ENCODE assay signal across 26 cellular contexts in the genomic region with DNA sequence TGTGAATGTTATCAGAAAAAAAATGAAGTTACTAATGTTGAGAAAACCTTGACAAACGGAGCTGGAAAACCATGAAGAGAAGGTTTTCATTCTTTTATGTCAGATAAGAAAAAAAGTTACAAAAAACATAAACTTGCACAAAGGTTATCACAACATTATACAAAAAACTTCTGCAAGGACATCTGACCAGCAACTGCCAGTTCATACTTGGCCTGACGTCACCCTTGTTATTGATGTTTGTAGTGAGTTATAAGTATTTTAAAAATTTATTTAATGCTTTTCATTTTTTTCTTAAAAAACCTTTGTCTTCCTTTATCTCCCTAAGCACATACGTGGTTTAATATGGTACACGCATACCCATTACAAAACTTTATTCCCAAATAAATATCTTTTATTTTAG. TPM values are rescaled to one million over a fixed set of nuclear protein-coding genes. Genes with fewer than 3 reads are reported as not detected.
DNase-seq lines count a peak whose midpoint lies in the region; ATAC-seq, FAIRE-seq and TF ChIP-seq lines count a peak whose summit lies in the region.
"Had no signal": no experiment of that assay in that cellular context is flagged by ENCODE, and none has a peak within 500 bp of the region (broad histone marks: within the 10 kb centered on the region; RNA-seq: fewer than 3 reads in every experiment).

No MANE protein-coding gene starts in this region.

- no peaks in the 10 kb centered on the region for H3K9me3 ChIP-seq in adrenal gland (replicated peaks in 1 of 3)
- H3K9me3 ChIP-seq in pancreas = no peaks in the 10 kb centered on the region
- H3K9me3 ChIP-seq: A549, BE2C, HAP-1 had no signal

- DNase-seq in SK-MEL-5 (ENCODE audit: low read depth, low spot score) (peak; percentile 29), adrenal gland (peak in 6 of 7 donors; percentile 49 to 77 (median 54)), pancreas (no peak), NCI-H510A treated with DMSO at 0.1 percent for 48 hours (lab: John Stamatoyannopoulos, UW) (no peak), GM19239 (ENCODE audit: insufficient read length, low spot score) (no peak)
- DNase-seq: 8988T; ACHN; AML-193; BE2C; CD4-positive, alpha-beta T cell; CD8-positive, alpha-beta memory T cell; DMS 273 treated with DMSO at 0.1 percent for 48 hours; DMS79; EL; GDM1; GOT3; HFFc6 had no signal

- ATAC-seq in pancreas = peak; percentile 74 to 78 (median 75)
- ATAC-seq in GM19395 (IDR thresholded peaks at IDR 0.05; ENCODE audit: unreplicated experiment) = no peak
- ATAC-seq: A549, GM12878 had no signal

- in situ Hi-C loops in SK-MEL-5 (cut with HindIII; ENCODE audit: low pct_unique_long_range_greater_than_20kb, low sequenced_read_pairs) = no loop called here

- intact Hi-C loops in adrenal gland (cut with DNase I) (loop anchor here in 1 of 2 donors (10.0 kb wide), 1 partner anchor 92 kb away; no protein-coding TSS in a partner anchor), pancreas (cut with DNase I) (no loop called here)

- H3K36me3 ChIP-seq in adrenal gland (replicated peaks in 1 of 2) = no peaks in the 10 kb centered on the region
- no peaks in the 10 kb centered on the region for H3K36me3 ChIP-seq in pancreas
- H3K36me3 ChIP-seq: BE2C; BLaER1 treated with 17β-estradiol and CSF1 and Interleukin-3, amounts not matched to agents 10 nM and 100 nM had no signal

- H3K4me3 ChIP-seq in adrenal gland (no peak overlapping the region), pancreas (no peak overlapping the region)
- H3K4me3 ChIP-seq: A549; BLaER1 treated with 17β-estradiol and CSF1 and Interleukin-3, amounts not matched to agents 10 nM and 100 nM; GM12878; HAP-1 had no signal

- peaks cover 18 to 20% of the 10 kb centered on the region in 2 donors for H3K4me1 ChIP-seq in adrenal gland (replicated peaks in 1 of 2)
- peaks cover 12 to 24% (median 16%) of the 10 kb centered on the region in 3 donors for H3K4me1 ChIP-seq in pancreas
- H3K4me1 ChIP-seq: A549; BE2C; BLaER1 treated with 17β-estradiol and CSF1 and Interleukin-3, amounts not matched to agents 10 nM and 100 nM; HAP-1 had no signal

- 30 to 33% (median 32%) methylated on average over 4 of the region's 4 CpGs for WGBS in adrenal gland, 4 donors
- 24 to 29% methylated on average over 4 of the region's 4 CpGs for WGBS in pancreas, 2 donors

- TF ChIP-seq POLR2A in adrenal gland (IDR thresholded peaks at IDR 0.05) = no peak

- TF ChIP-seq CTCF in adrenal gland (IDR thresholded peaks at IDR 0.05) = no peak
- no peak for TF ChIP-seq CTCF in pancreas (IDR thresholded peaks at IDR 0.05)

- H3K27me3 ChIP-seq in adrenal gland = no peaks in the 10 kb centered on the region
- H3K27me3 ChIP-seq in pancreas = no peaks in the 10 kb centered on the region
- H3K27me3 ChIP-seq: BE2C; BLaER1 treated with 17β-estradiol and CSF1 and Interleukin-3, amounts not matched to agents 10 nM and 100 nM had no signal

- FAIRE-seq in endometrium (lab: Jason Lieb, UNC) (peak; percentile 4), pancreas (lab: Jason Lieb, UNC) (no peak), GM19239 (lab: Jason Lieb, UNC) (no peak)
- FAIRE-seq: A549, D721Med, GM12878, H54 had no signal

- H3K27ac ChIP-seq in adrenal gland = peak overlapping the region; percentile 63 to 85 (median 75)
- H3K27ac ChIP-seq in pancreas = peak overlapping the region in 3 of 4 donors; percentile 13 to 65 (median 60)
- H3K27ac ChIP-seq: A549; BLaER1 treated with 17β-estradiol and CSF1 and Interleukin-3, amounts not matched to agents 10 nM and 100 nM had no signal

RNA-seq across cellular contexts. Expression of gene GSTA3, which starts 16.3 kb away (rescaled TPM):
- total RNA-seq in SK-MEL-5 (2014; rRNA removed; shearing (Covaris generic)) = 0.80 TPM in 1 of 2 replicates, not detected in the other
- polyA plus RNA-seq in SK-MEL-5 (2015; cell fraction: cytosol; rRNA removed) = not detected in 2 replicates
- not detected in 2 replicates for polyA plus RNA-seq in SK-MEL-5 (2015; cell fraction: nucleus; rRNA removed)
- 100 to 1,000 TPM in 1 of 8 donors, 10 to 100 TPM in 7; 12.7 to 179 (median 36.4) TPM for total RNA-seq in adrenal gland
- polyA plus RNA-seq in adrenal gland = 100 to 1,000 TPM in 1 of 3 donors, 10 to 100 TPM in 1, 1 to 10 TPM in 1; 8.1 to 431 (median 76.4) TPM
- total RNA-seq in pancreas = not detected
- not detected for polyA plus RNA-seq in pancreas
- total RNA-seq: CD4-positive, alpha-beta T cell; CD8-positive, alpha-beta memory T cell; GM12878; HFFc6 had no signal
- polyA plus RNA-seq: A549; CD14-positive monocyte; CD8-positive, alpha-beta memory T cell; GM12878 had no signal

RNA-seq across cellular contexts. Expression of gene GSTA5, which starts 52.6 kb away (rescaled TPM):
- not detected in 2 replicates for total RNA-seq in SK-MEL-5 (2014; rRNA removed; shearing (Covaris generic))
- polyA plus RNA-seq in SK-MEL-5 (2015; cell fraction: cytosol; rRNA removed) = not detected in 2 replicates
- not detected in 2 replicates for polyA plus RNA-seq in SK-MEL-5 (2015; cell fraction: nucleus; rRNA removed)
- total RNA-seq in adrenal gland (not detected), pancreas (not detected)
- polyA plus RNA-seq in adrenal gland (not detected), pancreas (not detected)
- total RNA-seq: CD4-positive, alpha-beta T cell; CD8-positive, alpha-beta memory T cell; GM12878; HFFc6 had no signal
- polyA plus RNA-seq: A549; CD14-positive monocyte; CD8-positive, alpha-beta memory T cell; GM12878 had no signal

Comparison
In these comparisons a context has a peak if more than half of its experiments do, and no peak if none do; other contexts are left out.
1. DNase-seq: peak in SK-MEL-5 (single experiment) and adrenal gland (6 of 7); none in pancreas (0 of 6), NCI-H510A treated with DMSO at 0.1 percent for 48 hours (single experiment) and GM19239 (single experiment).